ENCODE assay signal across 15 cellular contexts in genomic region chr3:138937690-138938055, GRCh38. TPM values are rescaled to one million over a fixed set of nuclear protein-coding genes. Genes with fewer than 3 reads are reported as not detected.
DNase-seq lines count a peak whose midpoint lies in the region; ATAC-seq and TF ChIP-seq lines count a peak whose summit lies in the region.
"Had no signal": no experiment of that assay in that cellular context is flagged by ENCODE, and none has a peak within 500 bp of the region (broad histone marks: within the 10 kb centered on the region; RNA-seq: fewer than 3 reads in every experiment).

No MANE protein-coding gene starts in this region.

- H3K9me2 ChIP-seq in SK-N-SH: no peaks in the 10 kb centered on the region

- DNase-seq in activated T-cell treated with anti-CD3 and anti-CD28 coated beads, Interleukin-2, amount 50 U/mL, for 4 hours: no peak
- DNase-seq in activated T-cell treated with anti-CD3 and anti-CD28 coated beads for 4 hours (no peak), SK-N-SH (peak; percentile 39), posterior vena cava (ENCODE audit: low spot score) (peak; percentile 76), cardiac septum (ENCODE audit: low spot score) (no peak), NCI-H69 (lab: John Stamatoyannopoulos, UW) (no peak), NCI-H226 (no peak)
- DNase-seq: esophagus squamous epithelium, HFFc6, NCI-H2029 treated with DMSO at 0.1 percent for 48 hours, SHP77 treated with DMSO at 0.1 percent for 48 hours had no signal

- H2AFZ ChIP-seq in SK-N-SH (ENCODE audit: low read depth): no peak overlapping the region
- H2AFZ ChIP-seq: hepatocyte had no signal

- H3K4me1 ChIP-seq in SK-N-SH (ENCODE audit: control insufficient read depth in 1 of 2, insufficient read depth in 2 of 2, low read depth in 1 of 2, low read length in 1 of 2) (peaks cover 0 to 8% of the 10 kb centered on the region in 2 experiments; a peak in 1 of 4 replicates), iPS-15b (ENCODE audit: control insufficient read depth, insufficient read depth, low read length) (peaks cover 12% of the 10 kb centered on the region)

- POLR2A ChIA-PET in SK-N-SH (lab: Yijun Ruan, JAX): no interaction called here

- TF ChIP-seq EP300 in SK-N-SH (IDR thresholded peaks at IDR 0.05; ENCODE audit: borderline replicate concordance in 1 of 2, low read depth in 1 of 2, low read length in 1 of 2): no peak

- peaks cover 14% of the 10 kb centered on the region; the same call in 1 of the 2 replicates for H4K20me1 ChIP-seq in SK-N-SH (ENCODE audit: insufficient read depth)

- H3K4me3 Mint-ChIP-seq in activated T-cell treated with anti-CD3 and anti-CD28 coated beads, Interleukin-2, amount 50 U/mL, for 4 hours: peak overlapping the region; percentile 8
- H3K4me3 Mint-ChIP-seq: HFFc6 had no signal

- H3K27me3 Mint-ChIP-seq in activated T-cell treated with anti-CD3 and anti-CD28 coated beads, Interleukin-2, amount 50 U/mL, for 4 hours (ENCODE audit: low read depth): peaks cover 90% of the 10 kb centered on the region

- no peak overlapping the region for H3K9ac ChIP-seq in SK-N-SH
- no peak overlapping the region for H3K9ac ChIP-seq in iPS-15b (ENCODE audit: low read depth, low read length)

- no peaks in the 10 kb centered on the region for H3K9me3 Mint-ChIP-seq in activated T-cell treated with anti-CD3 and anti-CD28 coated beads, Interleukin-2, amount 50 U/mL, for 4 hours
- H3K9me3 Mint-ChIP-seq: HFFc6 had no signal

- no peak overlapping the region for H3K4me2 ChIP-seq in SK-N-SH
- H3K4me2 ChIP-seq: hepatocyte had no signal

- peaks cover 35% of the 10 kb centered on the region for H3K4me1 Mint-ChIP-seq in activated T-cell treated with anti-CD3 and anti-CD28 coated beads, Interleukin-2, amount 50 U/mL, for 4 hours (ENCODE audit: low read depth)

- no peaks in the 10 kb centered on the region for H3K79me2 ChIP-seq in SK-N-SH (ENCODE audit: insufficient read depth)
- H3K79me2 ChIP-seq: hepatocyte had no signal

- peak in 1 of 2 donors; percentile 8 for ATAC-seq in activated T-cell treated with anti-CD3 and anti-CD28 coated beads, Interleukin-2, amount 50 U/mL, for 4 hours

- H3K36me3 ChIP-seq in SK-N-SH (replicated peaks in 1 of 2; ENCODE audit: control insufficient read depth in 1 of 2, insufficient read depth in 2 of 2, low read length in 1 of 2) (no peaks in the 10 kb centered on the region), iPS-15b (ENCODE audit: control insufficient read depth, insufficient read depth, low read length) (no peaks in the 10 kb centered on the region)
- H3K36me3 ChIP-seq: esophagus squamous epithelium, tibial artery had no signal

- H3F3A ChIP-seq in SK-N-SH (replicated peaks; ENCODE audit: insufficient read depth): no peaks in the 10 kb centered on the region

- H3K9me3 ChIP-seq in SK-N-SH (no peaks in the 10 kb centered on the region), iPS-15b (ENCODE audit: control insufficient read depth, insufficient read depth, low read length) (no peaks in the 10 kb centered on the region)
- H3K9me3 ChIP-seq: esophagus squamous epithelium, tibial artery had no signal

- H3K4me3 ChIP-seq in SK-N-SH (ENCODE audit: low read depth in 2 of 2, low read length in 1 of 2) (no peak overlapping the region), iPS-15b (ENCODE audit: low read depth, low read length) (peak overlapping the region; percentile 68)
- H3K4me3 ChIP-seq: hepatocyte had no signal

- 18% methylated on average over 6 of the region's 29 CpGs for WGBS in SK-N-SH (ENCODE audit: low lambda C conversion rate)

- intact Hi-C loops in posterior vena cava (cut with DNase I): loop anchor here in 1 of 2 donors (10.0 kb wide), 1 partner anchor 387 kb away; no protein-coding TSS in a partner anchor
- intact Hi-C loops in cardiac septum (cut with DNase I): loop anchor here (5.0 kb wide), 1 partner anchor 40 kb away; no protein-coding TSS in a partner anchor

- no peaks in the 10 kb centered on the region for H3K36me3 Mint-ChIP-seq in activated T-cell treated with anti-CD3 and anti-CD28 coated beads, Interleukin-2, amount 50 U/mL, for 4 hours (ENCODE audit: insufficient read depth)

- no peak for TF ChIP-seq RAD21 in SK-N-SH (IDR thresholded peaks at IDR 0.05; ENCODE audit: low read length)

- CTCF ChIA-PET in SK-N-SH (lab: Yijun Ruan, JAX): interaction anchor here (1.0 to 3.7 kb wide), 9 partner anchors 9 to 393 kb away, joined by 3 to 100 read pairs (median 17); partner anchors contain the start of genes CEP70, FOXL2 and FOXL2NB

- H3K27ac ChIP-seq in SK-N-SH (ENCODE audit: low read depth in 2 of 2, low read length in 1 of 2): no peak overlapping the region
- H3K27ac ChIP-seq: esophagus squamous epithelium, hepatocyte, tibial artery had no signal

- peaks cover 90% of the 10 kb centered on the region for H3K27me3 ChIP-seq in SK-N-SH (ENCODE audit: insufficient read depth)
- H3K27me3 ChIP-seq in iPS-15b (ENCODE audit: control insufficient read depth, insufficient read depth, low read length): peaks cover 81% of the 10 kb centered on the region

- TF ChIP-seq CTCF in SK-N-SH (IDR thresholded peaks at IDR 0.05): no peak

TF ChIP-seq in SK-N-SH, 30 proteins besides CTCF, POLR2A, EP300 and RAD21:
- peak; percentile 63; the same call in 1 of the 2 replicates for TF ChIP-seq EZH2phosphoT487 (IDR thresholded peaks at IDR 0.05; ENCODE audit: borderline replicate concordance, low read depth)
- TF ChIP-seq USF2 (IDR thresholded peaks at IDR 0.05; ENCODE audit: borderline replicate concordance, low read depth, low read length): no peak
- no peak for TF ChIP-seq ELF1 (IDR thresholded peaks at IDR 0.05)
- TF ChIP-seq NFIC (IDR thresholded peaks at IDR 0.05; ENCODE audit: borderline replicate concordance): no peak

RNA-seq across cellular contexts. Expression of gene FOXL2, which starts 9.3 kb away (rescaled TPM):
- total RNA-seq in activated T-cell treated with anti-CD3 and anti-CD28 coated beads, Interleukin-2, amount 50 U/mL, for 4 hours: under 1 TPM in 1 of 3 donors, not detected in 2; 0.05 TPM
- polyA plus RNA-seq in SK-N-SH (2012; rRNA removed): not detected in 2 replicates
- polyA plus RNA-seq in SK-N-SH (2012; cell fraction: cytosol; rRNA removed): not detected in 2 replicates
- 0.02 TPM in 1 of 2 replicates, not detected in the other for polyA plus RNA-seq in SK-N-SH (2012; cell fraction: nucleus; rRNA removed)
- total RNA-seq in posterior vena cava: not detected
- 0.11 TPM for total RNA-seq in cardiac septum
- total RNA-seq: hepatocyte, lung microvascular endothelial cell had no signal
- polyA plus RNA-seq: hepatocyte had no signal

RNA-seq across cellular contexts. Expression of gene FOXL2NB, which starts 9.3 kb away (rescaled TPM):
- not detected for total RNA-seq in activated T-cell treated with anti-CD3 and anti-CD28 coated beads, Interleukin-2, amount 50 U/mL, for 4 hours
- not detected in 2 replicates for polyA plus RNA-seq in SK-N-SH (2012; rRNA removed)
- polyA plus RNA-seq in SK-N-SH (2012; cell fraction: cytosol; rRNA removed): 0.01 TPM in 1 of 2 replicates, not detected in the other
- 0.04 TPM in 1 of 2 replicates, not detected in the other for polyA plus RNA-seq in SK-N-SH (2012; cell fraction: nucleus; rRNA removed)
- total RNA-seq in posterior vena cava (not detected), cardiac septum (not detected)
- total RNA-seq: hepatocyte, lung microvascular endothelial cell had no signal
- polyA plus RNA-seq: hepatocyte had no signal

Comparison
In these comparisons a context has a peak if more than half of its experiments do, and no peak if none do; other contexts are left out.
1. DNase-seq: peak in SK-N-SH (single experiment) and posterior vena cava (single experiment); none in activated T-cell treated with anti-CD3 and anti-CD28 coated beads, Interleukin-2, amount 50 U/mL, for 4 hours (single experiment), activated T-cell treated with anti-CD3 and anti-CD28 coated beads for 4 hours (single experiment), cardiac septum (single experiment), NCI-H69 (single experiment) and NCI-H226 (single experiment).